9 cellular contexts compared by ENCODE assay signal in the genomic region with DNA sequence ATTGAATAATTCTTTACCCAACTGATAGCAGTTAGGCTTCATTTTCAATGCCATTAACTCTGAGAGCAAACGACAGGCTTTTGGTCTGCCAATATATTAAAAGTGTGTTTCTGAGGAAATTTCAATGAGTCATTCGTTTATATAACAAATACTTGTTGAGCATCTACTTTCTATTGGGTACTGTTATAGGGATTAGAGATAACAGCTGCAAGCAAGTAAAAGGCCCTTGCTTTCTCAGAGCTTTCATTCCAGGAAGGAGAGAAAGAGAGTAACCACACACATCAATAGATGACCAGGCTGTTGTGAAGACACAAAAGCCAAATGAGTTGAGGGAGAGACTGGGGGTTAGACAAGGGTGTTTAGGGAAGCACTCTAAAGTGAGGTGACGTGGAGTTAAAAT. TPM values are rescaled to one million over a fixed set of nuclear protein-coding genes. Genes with fewer than 3 reads are reported as not detected.
DNase-seq lines count a peak whose midpoint lies in the region; TF ChIP-seq lines count a peak whose summit lies in the region.
"Had no signal": no experiment of that assay in that cellular context is flagged by ENCODE, and none has a peak within 500 bp of the region (broad histone marks: within the 10 kb centered on the region; RNA-seq: fewer than 3 reads in every experiment).

No MANE protein-coding gene starts in this region.

- no peaks in the 10 kb centered on the region for H3K9me3 ChIP-seq in Peyer's patch
- no peaks in the 10 kb centered on the region for H3K9me3 ChIP-seq in effector memory CD4-positive, alpha-beta T cell (ENCODE audit: control insufficient read depth, low read length)
- H3K9me3 ChIP-seq in ovary: no peaks in the 10 kb centered on the region

- no TSS peak for BruUV-seq in Calu3 (replicated peaks; lab: Mats Ljungman, UMichigan)

- no peak for DNase-seq in Calu3
- DNase-seq in Peyer's patch: no peak
- no peak for DNase-seq in effector memory CD4-positive, alpha-beta T cell
- DNase-seq in ACHN: no peak
- DNase-seq in NCI-H1417 treated with DMSO at 0.1 percent for 48 hours (lab: John Stamatoyannopoulos, UW): no peak
- no peak for DNase-seq in ovary
- DNase-seq in NCI-H1694 treated with DMSO at 0.1 percent for 48 hours (lab: John Stamatoyannopoulos, UW): no peak
- DNase-seq: mesendoderm had no signal

- peak overlapping the region; percentile 24 to 76 (median 58) for H3K27ac ChIP-seq in Peyer's patch
- H3K27ac ChIP-seq in effector memory CD4-positive, alpha-beta T cell (ENCODE audit: insufficient read depth, low read length, poor library complexity, severe bottlenecking): peak overlapping the region; percentile 66
- peak overlapping the region; percentile 0 for H3K27ac ChIP-seq in rectal smooth muscle tissue (ENCODE audit: low read depth, low read length)
- H3K27ac ChIP-seq in ovary: no peak overlapping the region

- no peak overlapping the region for H3K9ac ChIP-seq in rectal smooth muscle tissue (ENCODE audit: low read length)

- H3K4me3 Mint-ChIP-seq in Calu3 (ENCODE audit: low read depth, unreplicated experiment): peak overlapping the region; percentile 34

- intact Hi-C loops in Calu3 (cut with micrococcal nuclease; ENCODE audit: unreplicated experiment): loop anchor here (2.0 to 5.0 kb wide), 3 partner anchors 30 to 218 kb away; no protein-coding TSS in a partner anchor
- intact Hi-C loops in ovary (cut with DNase I): no loop called here

- H3K9me3 Mint-ChIP-seq in Calu3 (ENCODE audit: low read depth, unreplicated experiment): no peaks in the 10 kb centered on the region

- no peak for TF ChIP-seq EP300 in ovary (IDR thresholded peaks at IDR 0.05)

- TF ChIP-seq CTCF in Calu3 (IDR thresholded peaks at IDR 0.05; ENCODE audit: unreplicated experiment) (no peak), Peyer's patch (IDR thresholded peaks at IDR 0.05) (no peak), ovary (IDR thresholded peaks at IDR 0.05) (no peak)

- TF ChIP-seq POLR2A in Peyer's patch (IDR thresholded peaks at IDR 0.05): no peak
- no peak for TF ChIP-seq POLR2A in ovary (IDR thresholded peaks at IDR 0.05)

- H3K36me3 ChIP-seq in Peyer's patch: peaks cover 0 to 16% (median 0%) of the 10 kb centered on the region in 3 donors
- peaks cover 33% of the 10 kb centered on the region for H3K36me3 ChIP-seq in effector memory CD4-positive, alpha-beta T cell (ENCODE audit: control insufficient read depth, insufficient read depth, low read length)
- peaks cover 17% of the 10 kb centered on the region for H3K36me3 ChIP-seq in rectal smooth muscle tissue (ENCODE audit: control insufficient read depth, insufficient read depth, low read length)
- no peaks in the 10 kb centered on the region for H3K36me3 ChIP-seq in ovary

- WGBS in ovary, 3 donors: 29 to 47% (median 40%) methylated on average over 3 of the region's 3 CpGs

- H3K4me1 Mint-ChIP-seq in Calu3 (ENCODE audit: low read depth, unreplicated experiment): peaks cover 67% of the 10 kb centered on the region

- H3K4me1 ChIP-seq in Peyer's patch (peaks cover 6 to 61% (median 30%) of the 10 kb centered on the region in 4 donors), rectal smooth muscle tissue (ENCODE audit: control insufficient read depth, insufficient read depth, low read length) (peaks cover 37% of the 10 kb centered on the region), ovary (ENCODE audit: insufficient read depth) (peaks cover 2% of the 10 kb centered on the region)
- H3K4me1 ChIP-seq in effector memory CD4-positive, alpha-beta T cell (ENCODE audit: control insufficient read depth, insufficient read depth, low read length, poor library complexity, severe bottlenecking): peaks cover 92% of the 10 kb centered on the region

- H3K27me3 ChIP-seq in Peyer's patch (no peaks in the 10 kb centered on the region), rectal smooth muscle tissue (ENCODE audit: control insufficient read depth, insufficient read depth, low read length) (no peaks in the 10 kb centered on the region), ovary (no peaks in the 10 kb centered on the region)
- H3K27me3 ChIP-seq in effector memory CD4-positive, alpha-beta T cell (replicated peaks; ENCODE audit: control insufficient read depth, insufficient read depth, low read length, poor library complexity, severe bottlenecking): no peaks in the 10 kb centered on the region

- in situ Hi-C loops in ACHN (cut with HindIII; ENCODE audit: low pct_ligation_motif_present, low pct_unique_long_range_greater_than_20kb, low sequenced_read_pairs): no loop called here

- H3K27me3 Mint-ChIP-seq in Calu3 (ENCODE audit: unreplicated experiment): no peaks in the 10 kb centered on the region

- H3K36me3 Mint-ChIP-seq in Calu3 (ENCODE audit: insufficient read depth, unreplicated experiment): peaks cover 75% of the 10 kb centered on the region

- CTCF ChIA-PET in Calu3 (lab: Charles Lee): interaction anchor here (0.6 to 3.4 kb wide), 8 partner anchors 9 to 382 kb away, joined by 3 to 15 read pairs (median 6); no protein-coding TSS in a partner anchor

- H3K27ac Mint-ChIP-seq in Calu3 (ENCODE audit: unreplicated experiment): peak overlapping the region; percentile 92

- no peak overlapping the region for H3K4me3 ChIP-seq in Peyer's patch
- H3K4me3 ChIP-seq in effector memory CD4-positive, alpha-beta T cell (ENCODE audit: insufficient read depth, low read depth, low read length, poor library complexity, severe bottlenecking): no peak overlapping the region
- H3K4me3 ChIP-seq in rectal smooth muscle tissue (ENCODE audit: low read length): no peak overlapping the region
- no peak overlapping the region for H3K4me3 ChIP-seq in ovary

RNA-seq across cellular contexts. Expression of a gene that starts 35.7 kb away (rescaled TPM):
- 1,189 and 1,365 TPM in 2 replicates for total RNA-seq in Calu3 (2022)
- total RNA-seq in Peyer's patch: 100 to 1,000 TPM in 3 of 4 donors, 10 to 100 TPM in 1; 71.6 to 412 (median 130) TPM
- 10 to 100 TPM; 16.5 to 62.1 (median 26.0) TPM for total RNA-seq in ovary
- 100 to 1,000 TPM in 1 of 2 donors, 1 to 10 TPM in 1; 8.3 to 330 TPM for polyA plus RNA-seq in ovary

Comparison
In these comparisons a context has a peak if more than half of its experiments do, and no peak if none do; other contexts are left out.
1. H3K27ac ChIP-seq: peak in Peyer's patch (4 of 4), effector memory CD4-positive, alpha-beta T cell (single experiment) and rectal smooth muscle tissue (single experiment); none in ovary (0 of 2).